ENCODE assay signal across 8 cellular contexts in the genomic region with DNA sequence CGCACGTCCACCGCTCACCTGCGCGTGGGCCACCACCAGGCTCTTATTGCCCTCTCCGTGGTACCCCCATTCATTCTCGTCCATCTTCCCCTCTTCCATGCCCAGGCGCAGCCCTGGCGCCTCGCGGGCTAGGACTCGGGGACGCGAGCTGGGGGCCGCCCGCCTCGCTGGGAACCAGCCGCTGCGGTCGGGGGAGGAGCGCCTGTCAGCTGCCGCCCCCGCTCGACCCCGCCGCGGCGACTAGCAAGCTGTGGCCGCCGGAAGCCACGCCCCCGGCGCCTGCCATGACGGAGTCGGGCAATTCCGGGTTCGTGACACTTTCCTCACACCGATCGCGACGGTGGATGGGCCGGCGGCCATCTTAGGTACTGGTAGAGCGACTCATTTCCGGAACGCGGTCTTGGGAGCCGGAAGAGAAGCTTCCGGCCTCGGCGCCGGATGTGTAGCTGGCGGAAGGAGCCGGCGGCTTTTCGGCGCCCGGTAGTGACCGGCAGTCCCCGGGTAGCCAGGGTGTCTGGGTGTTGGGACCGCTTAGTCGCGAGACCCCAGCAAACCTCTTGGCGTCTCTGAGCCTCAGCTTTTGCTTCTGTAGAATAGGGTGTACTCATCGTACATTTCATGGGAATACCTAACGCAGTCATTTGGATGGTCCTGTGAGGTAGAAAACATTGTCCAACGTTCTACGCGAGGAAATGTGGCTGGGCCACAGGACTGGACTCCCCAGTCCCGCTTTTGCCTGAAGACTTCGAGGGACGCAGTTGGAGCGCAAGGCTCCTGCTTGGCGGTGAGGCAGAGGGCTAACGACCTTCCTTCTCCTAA. TPM values are rescaled to one million over a fixed set of nuclear protein-coding genes. Genes with fewer than 3 reads are reported as not detected.
DNase-seq lines count a peak whose midpoint lies in the region; ATAC-seq and TF ChIP-seq lines count a peak whose summit lies in the region.

A gene with protein sequence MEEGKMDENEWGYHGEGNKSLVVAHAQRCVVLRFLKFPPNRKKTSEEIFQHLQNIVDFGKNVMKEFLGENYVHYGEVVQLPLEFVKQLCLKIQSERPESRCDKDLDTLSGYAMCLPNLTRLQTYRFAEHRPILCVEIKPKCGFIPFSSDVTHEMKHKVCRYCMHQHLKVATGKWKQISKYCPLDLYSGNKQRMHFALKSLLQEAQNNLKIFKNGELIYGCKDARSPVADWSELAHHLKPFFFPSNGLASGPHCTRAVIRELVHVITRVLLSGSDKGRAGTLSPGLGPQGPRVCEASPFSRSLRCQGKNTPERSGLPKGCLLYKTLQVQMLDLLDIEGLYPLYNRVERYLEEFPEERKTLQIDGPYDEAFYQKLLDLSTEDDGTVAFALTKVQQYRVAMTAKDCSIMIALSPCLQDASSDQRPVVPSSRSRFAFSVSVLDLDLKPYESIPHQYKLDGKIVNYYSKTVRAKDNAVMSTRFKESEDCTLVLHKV (minus strand): TSS at position 242 of the 819 bp plus-strand sequence. CDS start 143 bp downstream, at position 99.

- DNase-seq in DMS53 (lab: John Stamatoyannopoulos, UW) (peak; percentile 99), PC-3 (peak; percentile 97), epithelial cell of prostate (ENCODE audit: low read depth, low spot score) (peak; percentile 95), mucosa of descending colon (peak; percentile 97 to 99 (median 98))
- DNase-seq in Jurkat, Clone E6-1 (ENCODE audit: low read depth, low spot score), result peak; percentile 98
- peak; percentile 96 for DNase-seq in activated T-cell treated with anti-CD3 and anti-CD28 coated beads, Interleukin-2, amount 50 U/mL, for 1 hour
- peak; percentile 92 to 93 for DNase-seq in stimulated activated CD8-positive, alpha-beta memory T cell treated with anti-CD3 and anti-CD28 coated beads, Interleukin-4, amount 100 ng/mL, for 1 hour (ENCODE audit: low read depth in 2 of 2, low spot score in 1 of 2)

- H3K4me1 ChIP-seq in PC-3 (ENCODE audit: insufficient read depth, low read length) (peaks cover 17% of the 10 kb centered on the region), mucosa of descending colon (ENCODE audit: low read depth) (peaks cover 18% of the 10 kb centered on the region)

- peak; percentile 89 for ATAC-seq in GM21717 (IDR thresholded peaks at IDR 0.05; ENCODE audit: unreplicated experiment)
- peak; percentile 86 for ATAC-seq in PC-3
- peak; percentile 98 for ATAC-seq in mucosa of descending colon

- H4K20me1 ChIP-seq in PC-3 (ENCODE audit: low read length), result no peaks in the 10 kb centered on the region

- no peak for TF ChIP-seq CTCF in PC-3 (conservative IDR thresholded peaks at IDR 0.05; ENCODE audit: low read depth, low read length)
- TF ChIP-seq CTCF in mucosa of descending colon (IDR thresholded peaks at IDR 0.05), result no peak

- peaks cover 56% of the 10 kb centered on the region for H3K79me2 ChIP-seq in PC-3 (ENCODE audit: low read length)

- peak within 1 kb of the TSS; percentile 85 for H3K9ac ChIP-seq in PC-3 (ENCODE audit: low read length)

- intact Hi-C loops in PC-3 (cut with micrococcal nuclease), result loop anchor here (2.0 kb wide), 1 partner anchor 95 kb away; the partner anchor contains the start of gene BICD2
- intact Hi-C loops in mucosa of descending colon (cut with DNase I, micrococcal nuclease), result no loop called here

- H2AFZ ChIP-seq in PC-3 (ENCODE audit: low read length), result peak within 1 kb of the TSS; percentile 60

- H3K4me2 ChIP-seq in PC-3 (ENCODE audit: low read length), result peak within 1 kb of the TSS; percentile 96

- POLR2A ChIA-PET in PC-3 (lab: Charles Lee; ENCODE audit: unreplicated experiment), result interaction anchor here (0.6 to 1.0 kb wide), 4 partner anchors 19 to 508 kb away, joined by 3 to 5 read pairs (median 4); partner anchors contain the start of genes BICD2, CENPP and NOL8

- no peaks in the 10 kb centered on the region for H3F3A ChIP-seq in PC-3 (ENCODE audit: low read length, unreplicated experiment)

- H3K4me3 ChIP-seq in Jurkat, Clone E6-1 (ENCODE audit: low read length), result peak within 1 kb of the TSS; percentile 100
- peak within 1 kb of the TSS; percentile 95 for H3K4me3 ChIP-seq in PC-3 (ENCODE audit: low read length)
- peak within 1 kb of the TSS; percentile 73 for H3K4me3 ChIP-seq in mucosa of descending colon

- peak within 1 kb of the TSS; percentile 73 for H3K27ac ChIP-seq in PC-3 (ENCODE audit: low read length)
- H3K27ac ChIP-seq in epithelial cell of prostate, result peak within 1 kb of the TSS; percentile 98

- no TSS peak for BruUV-seq in PC-3 (replicated peaks; lab: Mats Ljungman, UMichigan)

- no peaks in the 10 kb centered on the region for H3K27me3 ChIP-seq in PC-3 (ENCODE audit: low read length)

- CTCF ChIA-PET in PC-3 (lab: Charles Lee), result interaction anchor here (0.6 kb wide), 2 partner anchors 95 to 184 kb away, joined by 3 read pairs; no protein-coding TSS in a partner anchor

- no peaks in the 10 kb centered on the region for H3K9me2 ChIP-seq in PC-3 (replicated peaks; ENCODE audit: low read length)

- H3K36me3 ChIP-seq in PC-3 (ENCODE audit: low read depth, low read length) (no peaks in the 10 kb centered on the region), mucosa of descending colon (ENCODE audit: low read depth) (no peaks in the 10 kb centered on the region)

- H3K9me3 ChIP-seq in PC-3 (ENCODE audit: low read length) (no peaks in the 10 kb centered on the region), mucosa of descending colon (no peaks in the 10 kb centered on the region)

RNA-seq across cellular contexts. Expression of the gene that starts here (rescaled TPM):
- 8.9 TPM for polyA plus RNA-seq in Jurkat, Clone E6-1 (2012; ENCODE audit: insufficient read depth, insufficient read length)
- total RNA-seq in PC-3 (2014; rRNA removed) (10.6 and 13.2 TPM in 2 replicates), mucosa of descending colon (1 to 10 TPM; 6.8 to 9.0 (median 7.7) TPM)

Comparison
In these comparisons a context has a peak if more than half of its experiments do, and no peak if none do; other contexts are left out.
1. Peak in every context shown above with its lines: DNase-seq, ATAC-seq, H3K4me3 ChIP-seq and H3K27ac ChIP-seq.